25 cellular contexts compared by ENCODE assay signal in genomic region chr11:17932472-17932871, GRCh38.
A peak's percentile ranks its signal among the peaks of the same experiment; 100 is the strongest.
DNase-seq lines count a peak whose midpoint lies in the region; ATAC-seq and TF ChIP-seq lines count a peak whose summit lies in the region.
"Had no signal": no experiment of that assay in that cellular context is flagged by ENCODE, and none has a peak within 500 bp of the region (broad histone marks: within the 10 kb centered on the region; RNA-seq: fewer than 3 reads in every experiment).

No MANE protein-coding gene starts in this region.

- H3K27me3 ChIP-seq in PC-3 (ENCODE audit: low read length) (no peaks in the 10 kb centered on the region), osteoblast (ENCODE audit: insufficient read depth, low read length) (no peaks in the 10 kb centered on the region)

- intact Hi-C loops in PC-3 (cut with micrococcal nuclease) = no loop called here

- H3K9ac ChIP-seq in PC-3 (ENCODE audit: low read length) = no peak overlapping the region

- POLR2A ChIA-PET in PC-3 (lab: Charles Lee; ENCODE audit: unreplicated experiment) = no interaction called here

- no peak overlapping the region for H3K27ac ChIP-seq in PC-3 (ENCODE audit: low read length)
- no peak overlapping the region for H3K27ac ChIP-seq in osteoblast (ENCODE audit: low read depth, low read length)
- H3K27ac ChIP-seq: 22Rv1, thoracic aorta had no signal

- DNase-seq in DMS 273 (lab: John Stamatoyannopoulos, UW; ENCODE audit: unreplicated experiment) = peak; percentile 5
- no peak for DNase-seq in DMS 273 treated with DMSO at 0.1 percent for 48 hours (lab: John Stamatoyannopoulos, UW)
- DNase-seq in PC-3 = no peak
- no peak for DNase-seq in fibroblast of mammary gland (ENCODE audit: low read depth)
- no peak for DNase-seq in osteoblast (ENCODE audit: insufficient read length, low spot score, missing footprints)
- DNase-seq in activated T-cell treated with anti-CD3 and anti-CD28 coated beads, Interleukin-2, amount 50 U/mL, for 48 hours = no peak
- DNase-seq: activated CD4-positive, alpha-beta T cell treated with anti-CD3 and anti-CD28 coated beads for 48 hours; activated CD8-positive, alpha-beta memory T cell treated with anti-CD3 and anti-CD28 coated beads, Interleukin-2, amount 10 ng/mL, durations not matched to agents 7 days and 5 days; aorta; HCEC 1CT; mammary epithelial cell; NCI-H146; NCI-H524 treated with DMSO at 0.1 percent for 48 hours; retina; SHP77 treated with DMSO at 0.1 percent for 48 hours; stimulated activated CD4-positive, alpha-beta T cell treated with anti-CD3 and anti-CD28 coated beads, Interleukin-4, amount 100 ng/mL, for 24 hours; stimulated activated naive CD4-positive, alpha-beta T cell treated with Interleukin-2 at 50 U/mL for 16 hours; T-cell had no signal

- BruUV-seq in PC-3 (replicated peaks; lab: Mats Ljungman, UMichigan) = no TSS peak

- no peak overlapping the region for H2AFZ ChIP-seq in PC-3 (ENCODE audit: low read length)
- no peak overlapping the region for H2AFZ ChIP-seq in osteoblast (ENCODE audit: low read length)

- H4K20me1 ChIP-seq in PC-3 (ENCODE audit: low read length) = no peaks in the 10 kb centered on the region
- H4K20me1 ChIP-seq in osteoblast (ENCODE audit: insufficient read depth, low read length) = no peaks in the 10 kb centered on the region

- H3K36me3 ChIP-seq in PC-3 (ENCODE audit: low read depth, low read length) = peaks cover 5% of the 10 kb centered on the region; the same call in 1 of the 2 replicates
- no peaks in the 10 kb centered on the region for H3K36me3 ChIP-seq in osteoblast (ENCODE audit: insufficient read depth, low read length)
- H3K36me3 ChIP-seq: thoracic aorta had no signal

- H3K4me3 ChIP-seq in PC-3 (ENCODE audit: low read length) (no peak overlapping the region), fibroblast of mammary gland (ENCODE audit: control insufficient read depth, low read depth, low read length) (no peak overlapping the region), osteoblast (ENCODE audit: insufficient read depth, low read length) (no peak overlapping the region)
- H3K4me3 ChIP-seq: K562, thoracic aorta had no signal

- no peaks in the 10 kb centered on the region for H3F3A ChIP-seq in PC-3 (ENCODE audit: low read length, unreplicated experiment)

- H3K4me1 ChIP-seq in PC-3 (ENCODE audit: insufficient read depth, low read length) = no peaks in the 10 kb centered on the region
- no peaks in the 10 kb centered on the region for H3K4me1 ChIP-seq in osteoblast (ENCODE audit: insufficient read depth, low read length)
- H3K4me1 ChIP-seq: Caco-2 had no signal

- no peaks in the 10 kb centered on the region for H3K9me2 ChIP-seq in PC-3 (replicated peaks; ENCODE audit: low read length)

- no peaks in the 10 kb centered on the region for H3K79me2 ChIP-seq in PC-3 (ENCODE audit: low read length)
- no peaks in the 10 kb centered on the region for H3K79me2 ChIP-seq in osteoblast (ENCODE audit: insufficient read depth, low read length)

- H3K4me2 ChIP-seq in PC-3 (ENCODE audit: low read length) (no peak overlapping the region), osteoblast (ENCODE audit: insufficient read depth, low read length) (no peak overlapping the region)

- CTCF ChIA-PET in PC-3 (lab: Charles Lee) = no interaction called here

- H3K9me3 ChIP-seq in PC-3 (ENCODE audit: low read length) = no peaks in the 10 kb centered on the region
- no peaks in the 10 kb centered on the region for H3K9me3 ChIP-seq in osteoblast (ENCODE audit: low read depth, low read length)
- H3K9me3 ChIP-seq: Caco-2, thoracic aorta had no signal

- no peak for ATAC-seq in PC-3
- ATAC-seq in GM18498 (IDR thresholded peaks at IDR 0.05; ENCODE audit: unreplicated experiment) = no peak
- no peak for ATAC-seq in HG02938 (IDR thresholded peaks at IDR 0.05; ENCODE audit: unreplicated experiment)
- ATAC-seq: activated CD8-positive, alpha-beta memory T cell treated with anti-CD3 and anti-CD28 coated beads, Interleukin-2, amount 10 ng/mL, durations not matched to agents 7 days and 5 days; activated naive CD4-positive, alpha-beta T cell treated with anti-CD3 and anti-CD28 coated beads, Interleukin-2, amount 50 U/mL, for 72 hours; K562; T-cell had no signal

- TF ChIP-seq CTCF in PC-3 (conservative IDR thresholded peaks at IDR 0.05; ENCODE audit: low read depth, low read length) (peak; percentile 31; the same call in 1 of the 2 replicates), fibroblast of mammary gland (conservative IDR thresholded peaks at IDR 0.05; ENCODE audit: control insufficient read depth, insufficient read depth, low read depth, low read length) (peak; percentile 22), osteoblast (IDR thresholded peaks at IDR 0.05; ENCODE audit: extremely low read depth, low read depth, low read length) (peak; percentile 8)
